Comparison of ENCODE assay signal across 17 cellular contexts in genomic region chr16:87499189-87499486, GRCh38. TPM values are rescaled to one million over a fixed set of nuclear protein-coding genes. Genes with fewer than 3 reads are reported as not detected.
DNase-seq lines count a peak whose midpoint lies in the region; ATAC-seq, FAIRE-seq and TF ChIP-seq lines count a peak whose summit lies in the region.
"Had no signal": no experiment of that assay in that cellular context is flagged by ENCODE, and none has a peak within 500 bp of the region (broad histone marks: within the 10 kb centered on the region; RNA-seq: fewer than 3 reads in every experiment).

No MANE protein-coding gene starts in this region.

- no peaks in the 10 kb centered on the region for H3K9me3 ChIP-seq in adipocyte (ENCODE audit: control insufficient read depth, low read length)
- H3K9me3 ChIP-seq: colonic mucosa, gastroesophageal sphincter, left lung, testis had no signal

- H3K27me3 ChIP-seq in adipocyte (replicated peaks; ENCODE audit: control insufficient read depth, insufficient read depth, low read length), result no peaks in the 10 kb centered on the region
- no peaks in the 10 kb centered on the region for H3K27me3 ChIP-seq in foreskin keratinocyte
- H3K27me3 ChIP-seq: colonic mucosa, gastroesophageal sphincter, left lung, testis had no signal

- H3K9me3 Mint-ChIP-seq in activated naive CD8-positive, alpha-beta T cell treated with anti-CD3 and anti-CD28 coated beads, Interleukin-2, amount 50 U/mL, for 24 hours, result no peaks in the 10 kb centered on the region
- H3K9me3 Mint-ChIP-seq: activated CD4-positive, alpha-beta memory T cell treated with anti-CD3 and anti-CD28 coated beads, Interleukin-2, amount 10 ng/mL, durations not matched to agents 7 days and 5 days; neural crest cell had no signal

- no peak overlapping the region for H3K4me3 Mint-ChIP-seq in activated naive CD8-positive, alpha-beta T cell treated with anti-CD3 and anti-CD28 coated beads, Interleukin-2, amount 50 U/mL, for 24 hours
- H3K4me3 Mint-ChIP-seq: activated CD4-positive, alpha-beta memory T cell treated with anti-CD3 and anti-CD28 coated beads, Interleukin-2, amount 10 ng/mL, durations not matched to agents 7 days and 5 days; neural crest cell had no signal

- peaks cover 23% of the 10 kb centered on the region for H3K27me3 Mint-ChIP-seq in activated naive CD8-positive, alpha-beta T cell treated with anti-CD3 and anti-CD28 coated beads, Interleukin-2, amount 50 U/mL, for 24 hours

- intact Hi-C loops in left ventricle myocardium superior (cut with micrococcal nuclease), result no loop called here

- peak overlapping the region; percentile 36 for H3K9ac ChIP-seq in adipocyte (ENCODE audit: low read length)

- DNase-seq in HCEC 1CT, result peak; percentile 87
- DNase-seq in adipocyte (ENCODE audit: low read depth), result peak; percentile 66
- DNase-seq in foreskin keratinocyte, result peak; percentile 84 to 89
- peak; percentile 45 for DNase-seq in urothelium cell line (ENCODE audit: low spot score)
- DNase-seq in activated naive CD8-positive, alpha-beta T cell treated with anti-CD3 and anti-CD28 coated beads, Interleukin-2, amount 50 U/mL, for 24 hours, result no peak
- no peak for DNase-seq in left ventricle myocardium superior
- DNase-seq: activated CD4-positive, alpha-beta memory T cell treated with anti-CD3 and anti-CD28 coated beads, Interleukin-2, amount 10 ng/mL, durations not matched to agents 7 days and 5 days; activated gamma-delta T cell treated with Interleukin-2 at 50 U/mL for 16 hours; colonic mucosa; DMS 273 treated with DMSO at 0.1 percent for 48 hours; left lung; NCI-H2171 treated with DMSO at 0.1 percent for 48 hours; stimulated activated CD4-positive, alpha-beta T cell treated with anti-CD3 and anti-CD28 coated beads, Interleukin-12 subunit alpha, Interleukin-12 subunit beta, amount 100 ng/mL, for 4 hours; testis had no signal

- H3K36me3 ChIP-seq in adipocyte (ENCODE audit: control insufficient read depth, insufficient read depth, low read length, severe bottlenecking), result no peaks in the 10 kb centered on the region
- H3K36me3 ChIP-seq: colonic mucosa, gastroesophageal sphincter, left lung had no signal

- ATAC-seq in foreskin keratinocyte, result peak; percentile 80
- no peak for ATAC-seq in GM18858 (IDR thresholded peaks at IDR 0.05; ENCODE audit: unreplicated experiment)
- no peak for ATAC-seq in activated naive CD8-positive, alpha-beta T cell treated with anti-CD3 and anti-CD28 coated beads, Interleukin-2, amount 50 U/mL, for 24 hours
- ATAC-seq in left ventricle myocardium superior, result no peak
- ATAC-seq: left lung had no signal

- no peak for TF ChIP-seq CTCF in foreskin keratinocyte (conservative IDR thresholded peaks at IDR 0.05)

- peak overlapping the region; percentile 43 for H3K27ac ChIP-seq in foreskin keratinocyte
- H3K27ac ChIP-seq: colonic mucosa, gastroesophageal sphincter, left lung, testis had no signal

- no peak overlapping the region for H3K27ac Mint-ChIP-seq in activated naive CD8-positive, alpha-beta T cell treated with anti-CD3 and anti-CD28 coated beads, Interleukin-2, amount 50 U/mL, for 24 hours
- H3K27ac Mint-ChIP-seq: activated CD4-positive, alpha-beta memory T cell treated with anti-CD3 and anti-CD28 coated beads, Interleukin-2, amount 10 ng/mL, durations not matched to agents 7 days and 5 days had no signal

- FAIRE-seq in urothelium cell line (lab: Jason Lieb, UNC), result no peak

- H3K4me3 ChIP-seq in adipocyte (ENCODE audit: low read length), result no peak overlapping the region
- H3K4me3 ChIP-seq: colonic mucosa, gastroesophageal sphincter, left lung, testis had no signal

- no peaks in the 10 kb centered on the region for H3K36me3 Mint-ChIP-seq in activated naive CD8-positive, alpha-beta T cell treated with anti-CD3 and anti-CD28 coated beads, Interleukin-2, amount 50 U/mL, for 24 hours (ENCODE audit: low read depth)

- peaks cover 18% of the 10 kb centered on the region for H3K4me1 ChIP-seq in adipocyte (ENCODE audit: control insufficient read depth, insufficient read depth, low read length)
- no peaks in the 10 kb centered on the region for H3K4me1 ChIP-seq in foreskin keratinocyte
- H3K4me1 ChIP-seq: gastroesophageal sphincter, testis had no signal

- peaks cover 15% of the 10 kb centered on the region for H3K4me1 Mint-ChIP-seq in activated naive CD8-positive, alpha-beta T cell treated with anti-CD3 and anti-CD28 coated beads, Interleukin-2, amount 50 U/mL, for 24 hours
- H3K4me1 Mint-ChIP-seq: neural crest cell had no signal

RNA-seq across cellular contexts. Expression of gene ZCCHC14, which starts 6.3 kb away (rescaled TPM):
- total RNA-seq in foreskin keratinocyte (8.4 and 8.5 TPM in 2 replicates), left ventricle myocardium superior (16.7 TPM)
- 2.6 and 2.8 TPM in 2 replicates for polyA plus RNA-seq in foreskin keratinocyte

Comparison
In these comparisons a context has a peak if more than half of its experiments do, and no peak if none do; other contexts are left out.
1. DNase-seq: peak in HCEC 1CT (single experiment), adipocyte (single experiment), foreskin keratinocyte (2 of 2) and urothelium cell line (single experiment); none in activated naive CD8-positive, alpha-beta T cell treated with anti-CD3 and anti-CD28 coated beads, Interleukin-2, amount 50 U/mL, for 24 hours (single experiment) and left ventricle myocardium superior (single experiment).